Comparison of ENCODE assay signal across 26 cellular contexts in genomic region chr7:117231047-117231359, GRCh38.
DNase-seq lines count a peak whose midpoint lies in the region; ATAC-seq and TF ChIP-seq lines count a peak whose summit lies in the region.
"Had no signal": no experiment of that assay in that cellular context is flagged by ENCODE, and none has a peak within 500 bp of the region (broad histone marks: within the 10 kb centered on the region; RNA-seq: fewer than 3 reads in every experiment).

No MANE protein-coding gene starts in this region.

- intact Hi-C loops in vagina (cut with DNase I), result no loop called here

- no peaks in the 10 kb centered on the region for H3K9me2 ChIP-seq in hepatocyte (replicated peaks; ENCODE audit: insufficient read depth)

- TF ChIP-seq CTCF in DND-41 (IDR thresholded peaks at IDR 0.05; ENCODE audit: borderline replicate concordance, extremely low read depth, low read length, poor library complexity, severe bottlenecking) (no peak), OCI-LY3 (IDR thresholded peaks at IDR 0.05; ENCODE audit: low read depth, low read length) (no peak), hepatocyte (IDR thresholded peaks at IDR 0.05; ENCODE audit: poor library complexity) (no peak), vagina (IDR thresholded peaks at IDR 0.05) (no peak), GM20000 (IDR thresholded peaks at IDR 0.05; ENCODE audit: extremely low read depth, missing control alignments) (no peak)

- peak; percentile 50; the same call in 1 of the 3 replicates for ATAC-seq in DND-41 (ENCODE audit: insufficient read depth, low read depth)
- peak; percentile 36 for ATAC-seq in GM19043 (IDR thresholded peaks at IDR 0.05; ENCODE audit: low read depth, unreplicated experiment)
- no peak for ATAC-seq in HG03045 (IDR thresholded peaks at IDR 0.05; ENCODE audit: unreplicated experiment)
- ATAC-seq: activated CD8-positive, alpha-beta memory T cell treated with anti-CD3 and anti-CD28 coated beads, Interleukin-2, amount 10 ng/mL, durations not matched to agents 7 days and 5 days; left lung had no signal

- H3K27ac ChIP-seq in DND-41 (ENCODE audit: low read length) (peak overlapping the region; percentile 57; the same call in 1 of the 2 replicates), OCI-LY3 (ENCODE audit: low read length) (peak overlapping the region; percentile 17; the same call in 1 of the 2 replicates), hepatocyte (peak overlapping the region; percentile 17), vagina (no peak overlapping the region)
- H3K27ac ChIP-seq: BLaER1, left lung, neutrophil, skin epidermis had no signal

- no peak overlapping the region for H3K4me2 ChIP-seq in DND-41 (ENCODE audit: insufficient read depth, low read length)
- peak overlapping the region; percentile 26 for H3K4me2 ChIP-seq in OCI-LY3 (ENCODE audit: low read length)
- H3K4me2 ChIP-seq in hepatocyte, result no peak overlapping the region
- H3K4me2 ChIP-seq: BLaER1 had no signal

- H2AFZ ChIP-seq in DND-41 (ENCODE audit: low read depth, low read length) (no peak overlapping the region), OCI-LY3 (ENCODE audit: low read depth, low read length) (no peak overlapping the region), hepatocyte (no peak overlapping the region)

- H3K4me1 ChIP-seq in DND-41 (ENCODE audit: insufficient read depth, low read length) (peaks cover 29% of the 10 kb centered on the region), OCI-LY3 (ENCODE audit: low read length) (peaks cover 22% of the 10 kb centered on the region), hepatocyte (ENCODE audit: insufficient read depth) (peaks cover 12% of the 10 kb centered on the region), vagina (no peaks in the 10 kb centered on the region)
- H3K4me1 ChIP-seq: BLaER1, left lung had no signal

- TF ChIP-seq POLR2A in vagina (IDR thresholded peaks at IDR 0.05), result no peak

- H3K9me3 ChIP-seq in DND-41 (ENCODE audit: insufficient read depth, low read length, severe bottlenecking), result no peaks in the 10 kb centered on the region
- H3K9me3 ChIP-seq in OCI-LY3 (ENCODE audit: insufficient read depth, low read length), result no peaks in the 10 kb centered on the region
- no peaks in the 10 kb centered on the region for H3K9me3 ChIP-seq in hepatocyte (ENCODE audit: low read depth)
- no peaks in the 10 kb centered on the region for H3K9me3 ChIP-seq in vagina
- H3K9me3 ChIP-seq: BLaER1, neutrophil had no signal

- H3K27me3 ChIP-seq in DND-41 (ENCODE audit: insufficient read depth, low read length, poor library complexity), result peaks cover 8% of the 10 kb centered on the region
- H3K27me3 ChIP-seq in OCI-LY3 (ENCODE audit: low read depth, low read length), result no peaks in the 10 kb centered on the region
- no peaks in the 10 kb centered on the region for H3K27me3 ChIP-seq in hepatocyte
- H3K27me3 ChIP-seq in vagina, result no peaks in the 10 kb centered on the region
- H3K27me3 ChIP-seq: BLaER1, left lung, neutrophil had no signal

- DNase-seq in DND-41, result no peak
- DNase-seq in hepatocyte (ENCODE audit: low spot score), result no peak
- no peak for DNase-seq in vagina (ENCODE audit: extremely low spot score in 2 of 2)
- DNase-seq in nucleus accumbens (lab: John Stamatoyannopoulos, UW), result no peak
- DNase-seq in GM20000 (ENCODE audit: low spot score), result no peak
- DNase-seq: ACHN; activated B cell treated with CpG ODN at 0.5 μM for 24 hours; activated CD8-positive, alpha-beta memory T cell treated with anti-CD3 and anti-CD28 coated beads, Interleukin-2, amount 10 ng/mL, durations not matched to agents 7 days and 5 days; activated T-cell treated with anti-CD3 and anti-CD28 coated beads, Interleukin-2, amount 50 U/mL, for 48 hours; DMS79; GF-D8; H7; left lung; naive B cell; NCI-H1694 treated with DMSO at 0.1 percent for 48 hours; NCI-H2171 treated with DMSO at 0.1 percent for 48 hours; NCI-H524; NK-92 treated with Interleukin-12 subunit alpha and Interleukin-12 subunit beta, amount 100 ng/mL, for 24 hours; SHP77; stimulated activated CD8-positive, alpha-beta memory T cell treated with anti-CD3 and anti-CD28 coated beads, Interleukin-4, amount 100 ng/mL, for 48 hours had no signal

- no peaks in the 10 kb centered on the region for H3K36me3 ChIP-seq in DND-41 (ENCODE audit: insufficient read depth, low read length)
- peaks cover 24% of the 10 kb centered on the region for H3K36me3 ChIP-seq in OCI-LY3 (replicated peaks; ENCODE audit: low read depth, low read length)
- no peaks in the 10 kb centered on the region for H3K36me3 ChIP-seq in hepatocyte (replicated peaks; ENCODE audit: insufficient read depth, low read depth)
- no peaks in the 10 kb centered on the region for H3K36me3 ChIP-seq in vagina
- H3K36me3 ChIP-seq: BLaER1, neutrophil had no signal

- H3K9ac ChIP-seq in DND-41 (ENCODE audit: low read depth, low read length), result no peak overlapping the region
- no peak overlapping the region for H3K9ac ChIP-seq in OCI-LY3 (ENCODE audit: low read length)
- H3K9ac ChIP-seq: BLaER1 had no signal

- H3K79me2 ChIP-seq in DND-41 (ENCODE audit: insufficient read depth, low read length) (no peaks in the 10 kb centered on the region), OCI-LY3 (ENCODE audit: low read length) (no peaks in the 10 kb centered on the region), hepatocyte (no peaks in the 10 kb centered on the region)

- H4K20me1 ChIP-seq in DND-41 (ENCODE audit: insufficient read depth, low read length), result no peaks in the 10 kb centered on the region
- no peaks in the 10 kb centered on the region for H4K20me1 ChIP-seq in OCI-LY3 (ENCODE audit: insufficient read depth, low read length)
- no peaks in the 10 kb centered on the region for H4K20me1 ChIP-seq in hepatocyte (ENCODE audit: insufficient read depth, poor library complexity, severe bottlenecking)
- H4K20me1 ChIP-seq: BLaER1 had no signal

- H3K4me3 ChIP-seq in DND-41 (ENCODE audit: low read depth in 1 of 2, low read length in 2 of 2) (no peak overlapping the region), OCI-LY3 (ENCODE audit: low read length) (no peak overlapping the region), hepatocyte (no peak overlapping the region), vagina (no peak overlapping the region)
- H3K4me3 ChIP-seq: BLaER1, left lung, skin epidermis had no signal

- 94% methylated on average over 3 of the region's 3 CpGs for WGBS in hepatocyte (ENCODE audit: low lambda C conversion rate, missing lambda C conversion rate)
